7 cellular contexts compared by ENCODE assay signal in genomic region chr20:64084209-64085152, GRCh38. TPM values are rescaled to one million over a fixed set of nuclear protein-coding genes. Genes with fewer than 3 reads are reported as not detected.
DNase-seq lines count a peak whose midpoint lies in the region; ATAC-seq and TF ChIP-seq lines count a peak whose summit lies in the region.

Gene LKAAEAR1 (minus strand): TSS chr20:64084398. CDS start chr20:64084219, 179 bp downstream.

- no peaks in the 10 kb centered on the region for H3K79me2 ChIP-seq in HCT116 (ENCODE audit: insufficient read depth, low read length)

- no peak for TF ChIP-seq POLR2A in HCT116 (IDR thresholded peaks at IDR 0.05; ENCODE audit: borderline replicate concordance, extremely low read depth, insufficient read depth, insufficient read length)

- DNase-seq in HCT116 (ENCODE audit: low read depth, low spot score) (no peak), RWPE2 (ENCODE audit: low spot score) (no peak), fibroblast of villous mesenchyme (ENCODE audit: low read depth) (no peak)
- no peak for DNase-seq in activated CD4-positive, alpha-beta T cell treated with anti-CD3 and anti-CD28 coated beads for 4 hours

- no peak within 1 kb of the TSS for H2AFZ ChIP-seq in HCT116 (ENCODE audit: low read depth, low read length, poor library complexity, severe bottlenecking)

- H3K4me1 ChIP-seq in HCT116 (ENCODE audit: control insufficient read depth in 1 of 2, insufficient read depth in 2 of 2, low read length in 2 of 2) (peaks cover 5 to 7% of the 10 kb centered on the region in 2 experiments; a peak in 2 of 4 replicates), RWPE2 (ENCODE audit: insufficient read depth, poor library complexity, severe bottlenecking) (no peaks in the 10 kb centered on the region), skeletal muscle satellite cell (ENCODE audit: control insufficient read depth, insufficient read depth, low read length) (peaks cover 19% of the 10 kb centered on the region)

- intact Hi-C loops in HCT116 (cut with micrococcal nuclease), result no loop called here

- H3K36me3 ChIP-seq in HCT116 (ENCODE audit: control insufficient read depth in 1 of 2, insufficient read depth in 2 of 2, low read length in 2 of 2) (no peaks in the 10 kb centered on the region), RWPE2 (ENCODE audit: low read depth) (no peaks in the 10 kb centered on the region), skeletal muscle satellite cell (ENCODE audit: insufficient read depth, low read length) (no peaks in the 10 kb centered on the region)

- H3K27me3 ChIP-seq in HCT116 (ENCODE audit: insufficient read depth, low read length) (no peaks in the 10 kb centered on the region), RWPE2 (ENCODE audit: insufficient read depth, poor library complexity, severe bottlenecking) (peaks cover 20% of the 10 kb centered on the region), skeletal muscle satellite cell (ENCODE audit: control insufficient read depth, insufficient read depth, low read length) (peaks cover 52% of the 10 kb centered on the region)

- CTCF ChIA-PET in HCT116 (lab: Charles Lee), result interaction anchor here (1.0 to 1.6 kb wide), 3 partner anchors 15 to 36 kb away, joined by 3 to 5 read pairs (median 4); no protein-coding TSS in a partner anchor

- H3K9me3 ChIP-seq in HCT116 (ENCODE audit: control insufficient read depth in 1 of 2, insufficient read depth in 1 of 2, low read depth in 1 of 2, low read length in 2 of 2) (peaks cover 6% of the 10 kb centered on the region in 2 experiments; a peak in 2 of 4 replicates), RWPE2 (ENCODE audit: severe bottlenecking) (no peaks in the 10 kb centered on the region), skeletal muscle satellite cell (replicated peaks; ENCODE audit: low read length) (no peaks in the 10 kb centered on the region)

- H3K4me3 ChIP-seq in HCT116 (replicated peaks in 1 of 2; ENCODE audit: low read depth in 1 of 2, low read length in 2 of 2) (peak within 1 kb of the TSS; percentile 17 to 20; a peak in 1 of 4 replicates), RWPE2 (ENCODE audit: severe bottlenecking) (peak within 1 kb of the TSS; percentile 37), fibroblast of villous mesenchyme (ENCODE audit: low read depth, low read length) (peak within 1 kb of the TSS; percentile 51), skeletal muscle satellite cell (ENCODE audit: low read length) (peak within 1 kb of the TSS; percentile 67)

- RAD21 ChIA-PET in HCT116 (lab: Charles Lee; ENCODE audit: low non-redundant PET in 1 of 2, low total read pairs in 2 of 2, uncharacterized antibody in 2 of 2, unreplicated experiment in 2 of 2), result interaction anchor here in 1 of 2 experiments (0.6 kb wide), 1 partner anchor 40 kb away, joined by 4 read pairs; no protein-coding TSS in a partner anchor

- H3K9me2 ChIP-seq in HCT116 (ENCODE audit: insufficient read depth), result no peaks in the 10 kb centered on the region

- H3K4me2 ChIP-seq in HCT116 (ENCODE audit: low read length), result peak within 1 kb of the TSS; percentile 64
- peak within 1 kb of the TSS; percentile 86 for H3K4me2 ChIP-seq in skeletal muscle satellite cell (ENCODE audit: low read length)

- POLR2A ChIA-PET in HCT116 (lab: Charles Lee), result no interaction called here

- no peaks in the 10 kb centered on the region for H4K20me1 ChIP-seq in HCT116 (ENCODE audit: insufficient read depth)

- no peak for TF ChIP-seq RAD21 in HCT116 (IDR thresholded peaks at IDR 0.05; ENCODE audit: low read depth)

- TF ChIP-seq CTCF in HCT116 (IDR thresholded peaks at IDR 0.05 in 2 of 3, conservative IDR thresholded peaks at IDR 0.05 in 1 of 3; ENCODE audit: borderline replicate concordance in 1 of 3, insufficient read depth in 1 of 3, low read depth in 2 of 3, low read length in 2 of 3) (no peak), RWPE2 (IDR thresholded peaks at IDR 0.05; ENCODE audit: poor library complexity, severe bottlenecking) (no peak), fibroblast of villous mesenchyme (IDR thresholded peaks at IDR 0.05; ENCODE audit: insufficient read depth, low read depth, low read length) (no peak)

- no peak within 1 kb of the TSS for H3K27ac ChIP-seq in HCT116 (ENCODE audit: low read depth, low read length)
- H3K27ac ChIP-seq in RWPE2 (ENCODE audit: poor library complexity, severe bottlenecking), result no peak within 1 kb of the TSS

- H3K9ac ChIP-seq in HCT116 (ENCODE audit: low read length) (no peak within 1 kb of the TSS), skeletal muscle satellite cell (ENCODE audit: low read depth, low read length) (no peak within 1 kb of the TSS)

- BruUV-seq in HCT116 (replicated peaks; lab: Mats Ljungman, UMichigan), result no TSS peak

- ATAC-seq in HCT116 (no peak), RWPE2 (ENCODE audit: low read depth) (peak; percentile 0; the same call in 2 of the 3 replicates), HG02763 (IDR thresholded peaks at IDR 0.05; ENCODE audit: unreplicated experiment) (no peak), HG03571 (IDR thresholded peaks at IDR 0.05; ENCODE audit: unreplicated experiment) (no peak)

TF ChIP-seq in HCT116, 20 proteins besides CTCF, POLR2A, EP300 and RAD21:
- no peak for TF ChIP-seq EGR1 (IDR thresholded peaks at IDR 0.05; ENCODE audit: low read depth)
- TF ChIP-seq EZH2 (IDR thresholded peaks at IDR 0.05), result no peak
- no peak for TF ChIP-seq JUND (IDR thresholded peaks at IDR 0.05)
- TF ChIP-seq ELF1 (IDR thresholded peaks at IDR 0.05; ENCODE audit: borderline replicate concordance, low read depth), result no peak
- TF ChIP-seq YY1 (IDR thresholded peaks at IDR 0.05; ENCODE audit: extremely low read depth, insufficient replicate concordance, low read depth, low read length), result no peak
- TF ChIP-seq CBX3 (IDR thresholded peaks at IDR 0.05; ENCODE audit: low read depth), result no peak
- TF ChIP-seq ZFX (IDR thresholded peaks at IDR 0.05), result no peak
- TF ChIP-seq TCF7L2 (IDR thresholded peaks at IDR 0.05; ENCODE audit: borderline replicate concordance, extremely low read depth, insufficient read depth, insufficient read length), result no peak

RNA-seq across cellular contexts. Expression of gene LKAAEAR1, which starts in this region (rescaled TPM):
- total RNA-seq in HCT116 (2021; ENCODE audit: unreplicated experiment) (not detected), fibroblast of villous mesenchyme (under 0.01 TPM in 1 of 2 replicates, not detected in the other)
- 0.06 and 0.08 TPM in 2 replicates for polyA plus RNA-seq in HCT116 (2012)
- not detected in 2 replicates for total RNA-seq in skeletal muscle satellite cell (2012; rRNA removed)
